In the genomic region with DNA sequence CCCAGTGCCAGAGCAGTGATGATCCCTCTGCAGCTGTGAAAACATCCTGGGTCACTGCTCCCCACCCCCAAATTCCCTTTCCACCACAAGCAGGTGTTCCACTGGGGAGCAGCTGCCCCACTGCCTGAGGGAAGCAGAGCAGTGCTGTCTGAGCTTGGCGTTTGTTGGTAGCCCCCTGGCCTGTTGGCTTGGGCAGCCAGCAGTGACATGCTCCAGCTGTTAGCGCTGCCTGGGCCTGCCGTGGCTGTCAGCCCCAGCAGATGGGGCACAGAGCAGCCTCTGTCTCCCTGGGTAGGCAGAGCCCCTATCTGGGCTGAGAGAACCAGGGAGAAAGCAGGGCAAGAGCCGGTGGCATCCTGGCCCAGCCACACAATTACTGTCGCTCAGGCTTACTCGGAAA, we compare ENCODE assay signal across 2 cellular contexts.
TF ChIP-seq lines count a peak whose summit lies in the region.

No MANE protein-coding gene starts in this region.

TF ChIP-seq in SK-N-SH, 30 proteins besides CTCF, POLR2A, EP300 and RAD21 (continued from another document):
- TF ChIP-seq MAX (IDR thresholded peaks at IDR 0.05; ENCODE audit: low read depth) (no peak), NFIC (IDR thresholded peaks at IDR 0.05; ENCODE audit: borderline replicate concordance) (no peak), CHD2 (IDR thresholded peaks at IDR 0.05; ENCODE audit: low read length, partially characterized antibody) (peak; percentile 49), RXRA (IDR thresholded peaks at IDR 0.05; ENCODE audit: borderline replicate concordance, low read depth) (no peak), FOSL2 (IDR thresholded peaks at IDR 0.05; ENCODE audit: borderline replicate concordance, low read depth) (no peak), SMC3 (IDR thresholded peaks at IDR 0.05; ENCODE audit: low read depth, low read length) (no peak)

TF ChIP-seq in SK-N-SH treated with all-trans-retinoic acid at 6 μM for 48 hours, 23 proteins besides CTCF, POLR2A, EP300 and RAD21 (continued from another document):
- no peak for TF ChIP-seq PATZ1 (CRISPR knock-in tag; IDR thresholded peaks at IDR 0.05; ENCODE audit: borderline replicate concordance)
- TF ChIP-seq ISL1 (CRISPR knock-in tag; IDR thresholded peaks at IDR 0.05) = no peak
- TF ChIP-seq RARB (CRISPR knock-in tag; IDR thresholded peaks at IDR 0.05) = no peak
- no peak for TF ChIP-seq SNAI2 (CRISPR knock-in tag; IDR thresholded peaks at IDR 0.05)
- TF ChIP-seq POU6F1 (CRISPR knock-in tag; IDR thresholded peaks at IDR 0.05; ENCODE audit: borderline replicate concordance, low read depth) = no peak
- no peak for TF ChIP-seq CREB5 (CRISPR knock-in tag; IDR thresholded peaks at IDR 0.05; ENCODE audit: low read depth)
- TF ChIP-seq ZFP30 (CRISPR knock-in tag; IDR thresholded peaks at IDR 0.05) = no peak
- no peak for TF ChIP-seq TCF4 (CRISPR knock-in tag; IDR thresholded peaks at IDR 0.05; ENCODE audit: borderline replicate concordance)
- TF ChIP-seq ZNF565 (CRISPR knock-in tag; conservative IDR thresholded peaks at IDR 0.05; ENCODE audit: low read depth) = no peak
- no peak for TF ChIP-seq OSR1 (CRISPR knock-in tag; IDR thresholded peaks at IDR 0.05)
- TF ChIP-seq PPARA (CRISPR knock-in tag; IDR thresholded peaks at IDR 0.05; ENCODE audit: borderline replicate concordance) = no peak
- TF ChIP-seq BACH2 (CRISPR knock-in tag; IDR thresholded peaks at IDR 0.05; ENCODE audit: borderline replicate concordance) = no peak
- TF ChIP-seq TOX (CRISPR knock-in tag; IDR thresholded peaks at IDR 0.05; ENCODE audit: borderline replicate concordance) = no peak
- TF ChIP-seq TSHZ2 (CRISPR knock-in tag; IDR thresholded peaks at IDR 0.05) = no peak
- no peak for TF ChIP-seq ZFP3 (CRISPR knock-in tag; IDR thresholded peaks at IDR 0.05)
TF ChIP-seq in SK-N-SH treated with all-trans-retinoic acid at 6 μM for 48 hours: peak in this region for 0.
